In genomic region chr17:22142091-22142490, GRCh38 we compare ENCODE assay signal across 30 cellular contexts.
"Had no signal": no experiment of that assay in that cellular context is flagged by ENCODE, and none has a peak within 500 bp of the region (broad histone marks: within the 10 kb centered on the region; RNA-seq: fewer than 3 reads in every experiment).

No MANE protein-coding gene starts in this region.

- H3K4me2 ChIP-seq: hepatocyte had no signal

- H3K9me3 ChIP-seq: gastrocnemius medialis, psoas muscle, thyroid gland, upper lobe of left lung had no signal

- H3K4me1 Mint-ChIP-seq: activated B cell treated with CpG ODN at 0.5 μM for 24 hours; activated CD8-positive, alpha-beta memory T cell treated with anti-CD3 and anti-CD28 coated beads, Interleukin-2, amount 10 ng/mL, durations not matched to agents 7 days and 5 days; activated naive CD4-positive, alpha-beta T cell treated with anti-CD3 and anti-CD28 coated beads, Interleukin-2, amount 50 U/mL, for 24 hours; mesothelial cell of epicardium; naive B cell; neural crest cell; stimulated activated naive B cell treated with anti-CD40 and anti-IgM and Interleukin-4, amounts not matched to agents 10 μg/mL and 1 μg/mL and 100 μg/mL, for 72 hours had no signal

- DNase-seq: activated B cell treated with CpG ODN at 0.5 μM for 24 hours; activated CD4-positive, alpha-beta T cell treated with anti-CD3 and anti-CD28 coated beads, Interleukin-2, amount 50 U/mL, for 1 hour; activated CD8-positive, alpha-beta memory T cell treated with anti-CD3 and anti-CD28 coated beads, Interleukin-2, amount 10 ng/mL, durations not matched to agents 7 days and 5 days; activated CD8-positive, alpha-beta T cell treated with anti-CD3 and anti-CD28 coated beads, Interleukin-2, amount 10 ng/mL, durations not matched to agents 7 days and 5 days; activated T-cell treated with anti-CD3 and anti-CD28 coated beads, Interleukin-2, amount 50 U/mL, for 48 hours; cortex of kidney; effector memory CD8-positive, alpha-beta T cell; erythroblast; gastrocnemius medialis; islet precursor cell; left cardiac atrium; left ventricle myocardium superior; mammary epithelial cell; naive B cell; nucleus accumbens; psoas muscle; sigmoid colon; small intestine; stimulated activated CD4-positive, alpha-beta T cell treated with anti-CD3 and anti-CD28 coated beads, Interleukin-4, amount 100 ng/mL, for 24 hours; stimulated activated naive B cell treated with anti-CD40 and anti-IgM and Interleukin-4, amounts not matched to agents 10 μg/mL and 1 μg/mL and 100 μg/mL, for 72 hours; stomach; thyroid gland; upper lobe of left lung had no signal

- H3K4me3 Mint-ChIP-seq: activated B cell treated with CpG ODN at 0.5 μM for 24 hours; activated CD8-positive, alpha-beta memory T cell treated with anti-CD3 and anti-CD28 coated beads, Interleukin-2, amount 10 ng/mL, durations not matched to agents 7 days and 5 days; activated CD8-positive, alpha-beta T cell treated with anti-CD3 and anti-CD28 coated beads, Interleukin-2, amount 10 ng/mL, durations not matched to agents 7 days and 5 days; activated naive CD4-positive, alpha-beta T cell treated with anti-CD3 and anti-CD28 coated beads, Interleukin-2, amount 50 U/mL, for 24 hours; effector memory CD8-positive, alpha-beta T cell; mesothelial cell of epicardium; naive B cell; neural crest cell; stimulated activated naive B cell treated with anti-CD40 and anti-IgM and Interleukin-4, amounts not matched to agents 10 μg/mL and 1 μg/mL and 100 μg/mL, for 72 hours; T-helper 2 cell treated with Interferon-gamma antibody and Interleukin-4, amounts not matched to agents 5 μg/mL and 100 μg/mL, for 36 hours had no signal

- ATAC-seq: activated CD8-positive, alpha-beta memory T cell treated with anti-CD3 and anti-CD28 coated beads, Interleukin-2, amount 10 ng/mL, durations not matched to agents 7 days and 5 days; activated CD8-positive, alpha-beta T cell treated with anti-CD3 and anti-CD28 coated beads, Interleukin-2, amount 10 ng/mL, durations not matched to agents 7 days and 5 days; effector memory CD8-positive, alpha-beta T cell; gastrocnemius medialis; left ventricle myocardium superior; psoas muscle had no signal

- H2AFZ ChIP-seq: hepatocyte, parathyroid adenoma had no signal

- H3K79me2 ChIP-seq: hepatocyte, parathyroid adenoma had no signal

- H3K27me3 Mint-ChIP-seq: activated B cell treated with CpG ODN at 0.5 μM for 24 hours; activated CD8-positive, alpha-beta memory T cell treated with anti-CD3 and anti-CD28 coated beads, Interleukin-2, amount 10 ng/mL, durations not matched to agents 7 days and 5 days; activated naive CD4-positive, alpha-beta T cell treated with anti-CD3 and anti-CD28 coated beads, Interleukin-2, amount 50 U/mL, for 24 hours; effector memory CD8-positive, alpha-beta T cell; naive B cell; stimulated activated naive B cell treated with anti-CD40 and anti-IgM and Interleukin-4, amounts not matched to agents 10 μg/mL and 1 μg/mL and 100 μg/mL, for 72 hours had no signal

- H3K36me3 Mint-ChIP-seq: activated CD8-positive, alpha-beta memory T cell treated with anti-CD3 and anti-CD28 coated beads, Interleukin-2, amount 10 ng/mL, durations not matched to agents 7 days and 5 days; activated naive CD4-positive, alpha-beta T cell treated with anti-CD3 and anti-CD28 coated beads, Interleukin-2, amount 50 U/mL, for 24 hours; mesothelial cell of epicardium; naive B cell; stimulated activated naive B cell treated with anti-CD40 and anti-IgM and Interleukin-4, amounts not matched to agents 10 μg/mL and 1 μg/mL and 100 μg/mL, for 72 hours had no signal

- H3K27ac Mint-ChIP-seq: activated B cell treated with CpG ODN at 0.5 μM for 24 hours; activated CD8-positive, alpha-beta memory T cell treated with anti-CD3 and anti-CD28 coated beads, Interleukin-2, amount 10 ng/mL, durations not matched to agents 7 days and 5 days; activated CD8-positive, alpha-beta T cell treated with anti-CD3 and anti-CD28 coated beads, Interleukin-2, amount 10 ng/mL, durations not matched to agents 7 days and 5 days; activated naive CD4-positive, alpha-beta T cell treated with anti-CD3 and anti-CD28 coated beads, Interleukin-2, amount 50 U/mL, for 24 hours; activated T-helper 2 cell treated with anti-CD3 and anti-CD28 coated beads, Interferon-gamma antibody, Interleukin-2, Interleukin-4, amounts not matched to agents 10 μg/mL and 5 μg/mL and 100 μg/mL, durations not matched to agents 14 hours and 24 hours and 36 hours; effector memory CD8-positive, alpha-beta T cell; mesothelial cell of epicardium; naive B cell; stimulated activated naive B cell treated with anti-CD40 and anti-IgM and Interleukin-4, amounts not matched to agents 10 μg/mL and 1 μg/mL and 100 μg/mL, for 72 hours; T-helper 2 cell treated with Interferon-gamma antibody and Interleukin-4, amounts not matched to agents 5 μg/mL and 100 μg/mL, for 36 hours had no signal

- H3K27me3 ChIP-seq: gastrocnemius medialis, hepatocyte, sigmoid colon, stomach, thyroid gland, upper lobe of left lung had no signal

- H3K4me3 ChIP-seq: gastrocnemius medialis, hepatocyte, psoas muscle, sigmoid colon, stomach, thyroid gland, upper lobe of left lung had no signal

- H3K36me3 ChIP-seq: gastrocnemius medialis, sigmoid colon, stomach, thyroid gland, upper lobe of left lung had no signal

- H3K27ac ChIP-seq: gastrocnemius medialis, hepatocyte, parathyroid adenoma, psoas muscle, sigmoid colon, stomach, thyroid gland, upper lobe of left lung had no signal

- H3K9ac ChIP-seq: parathyroid adenoma had no signal
